9 cellular contexts compared by ENCODE assay signal in genomic region chr20:58407966-58408557, GRCh38. TPM values are rescaled to one million over a fixed set of nuclear protein-coding genes. Genes with fewer than 3 reads are reported as not detected.
DNase-seq lines count a peak whose midpoint lies in the region; ATAC-seq lines count a peak whose summit lies in the region.
"Had no signal": no experiment of that assay in that cellular context is flagged by ENCODE, and none has a peak within 500 bp of the region (broad histone marks: within the 10 kb centered on the region; RNA-seq: fewer than 3 reads in every experiment).

No MANE protein-coding gene starts in this region.

- CTCF ChIA-PET in activated CD4-positive, alpha-beta memory T cell treated with anti-CD3 and anti-CD28 coated beads, Interleukin-2, amount 10 ng/mL, durations not matched to agents 7 days and 5 days (lab: Charles Lee), result interaction anchor here (0.9 to 1.1 kb wide), 2 partner anchors 8 to 171 kb away, joined by 3 to 5 read pairs; no protein-coding TSS in a partner anchor

- peaks cover 3% of the 10 kb centered on the region for H3K36me3 Mint-ChIP-seq in activated CD4-positive, alpha-beta memory T cell treated with anti-CD3 and anti-CD28 coated beads, Interleukin-2, amount 10 ng/mL, durations not matched to agents 7 days and 5 days (ENCODE audit: low read depth)

- peak; percentile 23 for DNase-seq in activated CD4-positive, alpha-beta memory T cell treated with anti-CD3 and anti-CD28 coated beads, Interleukin-2, amount 10 ng/mL, durations not matched to agents 7 days and 5 days
- DNase-seq in myocyte (ENCODE audit: low read depth) (peak; percentile 58), NCI-H1417 treated with DMSO at 0.1 percent for 48 hours (lab: John Stamatoyannopoulos, UW) (no peak), DMS114 treated with DMSO at 0.1 percent for 48 hours (lab: John Stamatoyannopoulos, UW; ENCODE audit: unreplicated experiment) (no peak), SW480 (ENCODE audit: low spot score) (no peak)
- no peak for DNase-seq in stimulated activated naive CD4-positive, alpha-beta T cell treated with Interleukin-2 at 50 U/mL for 16 hours (lab: John Stamatoyannopoulos, UW)
- DNase-seq: stimulated activated CD4-positive, alpha-beta T cell treated with anti-CD3 and anti-CD28 coated beads, Interleukin-2, amount 100 ng/mL, for 24 hours had no signal

- H3K4me3 Mint-ChIP-seq in activated CD4-positive, alpha-beta memory T cell treated with anti-CD3 and anti-CD28 coated beads, Interleukin-2, amount 10 ng/mL, durations not matched to agents 7 days and 5 days, result peak overlapping the region; percentile 51

- POLR2A ChIA-PET in activated CD4-positive, alpha-beta memory T cell treated with anti-CD3 and anti-CD28 coated beads, Interleukin-2, amount 10 ng/mL, durations not matched to agents 7 days and 5 days (lab: Charles Lee), result interaction anchor here (1.0 to 1.9 kb wide), 3 partner anchors 12 to 98 kb away, joined by 3 to 11 read pairs (median 5); partner anchors contain the start of gene VAPB

- peak overlapping the region; percentile 81 for H3K27ac Mint-ChIP-seq in activated CD4-positive, alpha-beta memory T cell treated with anti-CD3 and anti-CD28 coated beads, Interleukin-2, amount 10 ng/mL, durations not matched to agents 7 days and 5 days

- no peaks in the 10 kb centered on the region for H3K27me3 Mint-ChIP-seq in activated CD4-positive, alpha-beta memory T cell treated with anti-CD3 and anti-CD28 coated beads, Interleukin-2, amount 10 ng/mL, durations not matched to agents 7 days and 5 days

- H3K9me3 Mint-ChIP-seq in activated CD4-positive, alpha-beta memory T cell treated with anti-CD3 and anti-CD28 coated beads, Interleukin-2, amount 10 ng/mL, durations not matched to agents 7 days and 5 days, result no peaks in the 10 kb centered on the region

- peak; percentile 75 for ATAC-seq in GM18520 (IDR thresholded peaks at IDR 0.05; ENCODE audit: unreplicated experiment)
- peak; percentile 57 for ATAC-seq in HG02642 (IDR thresholded peaks at IDR 0.05; ENCODE audit: poor library complexity, unreplicated experiment)

- H3K4me1 Mint-ChIP-seq in activated CD4-positive, alpha-beta memory T cell treated with anti-CD3 and anti-CD28 coated beads, Interleukin-2, amount 10 ng/mL, durations not matched to agents 7 days and 5 days, result peaks cover 36% of the 10 kb centered on the region

RNA-seq across cellular contexts. Expression of gene VAPB, which starts 19.0 kb away (rescaled TPM):
- total RNA-seq in activated CD4-positive, alpha-beta memory T cell treated with anti-CD3 and anti-CD28 coated beads, Interleukin-2, amount 10 ng/mL, durations not matched to agents 7 days and 5 days, result 10 to 100 TPM; 31.3 to 31.5 TPM
- 17.8 and 18.9 TPM in 2 replicates for total RNA-seq in myocyte
- polyA plus RNA-seq in myocyte (2012), result 38.7 TPM

Comparison
In these comparisons a context has a peak if more than half of its experiments do, and no peak if none do; other contexts are left out.
1. DNase-seq: peak in activated CD4-positive, alpha-beta memory T cell treated with anti-CD3 and anti-CD28 coated beads, Interleukin-2, amount 10 ng/mL, durations not matched to agents 7 days and 5 days (single experiment) and myocyte (single experiment); none in NCI-H1417 treated with DMSO at 0.1 percent for 48 hours (single experiment), DMS114 treated with DMSO at 0.1 percent for 48 hours (single experiment), stimulated activated naive CD4-positive, alpha-beta T cell treated with Interleukin-2 at 50 U/mL for 16 hours (single experiment) and SW480 (single experiment).